20 cellular contexts compared by ENCODE assay signal in genomic region chr13:98546402-98546801, GRCh38. TPM values are rescaled to one million over a fixed set of nuclear protein-coding genes. Genes with fewer than 3 reads are reported as not detected.
DNase-seq lines count a peak whose midpoint lies in the region; ATAC-seq and TF ChIP-seq lines count a peak whose summit lies in the region.
"Had no signal": no experiment of that assay in that cellular context is flagged by ENCODE, and none has a peak within 500 bp of the region (broad histone marks: within the 10 kb centered on the region; RNA-seq: fewer than 3 reads in every experiment).

No MANE protein-coding gene starts in this region.

- H3K4me1 Mint-ChIP-seq in CD4-positive, alpha-beta memory T cell, result peaks cover 70 to 98% (median 87%) of the 10 kb centered on the region in 4 donors
- H3K4me1 Mint-ChIP-seq in activated T-helper 17 cell treated with anti-CD3 and anti-CD28 coated beads, Interleukin-2, amount 50 U/mL, for 72 hours, result peaks cover 73% of the 10 kb centered on the region
- peaks cover 62 to 95% (median 93%) of the 10 kb centered on the region in 3 donors for H3K4me1 Mint-ChIP-seq in naive B cell

- CTCF ChIA-PET in CD4-positive, alpha-beta memory T cell (lab: Charles Lee; ENCODE audit: partially characterized antibody), result interaction anchor here (1.1 to 2.2 kb wide), 3 partner anchors 10 to 101 kb away, joined by 3 to 6 read pairs (median 5); no protein-coding TSS in a partner anchor
- CTCF ChIA-PET in GM10248 (lab: Yijun Ruan, JAX), result interaction anchor here (0.9 to 4.1 kb wide), 7 partner anchors 9 to 106 kb away, joined by 3 to 15 read pairs (median 5); no protein-coding TSS in a partner anchor

- TF ChIP-seq CTCF in GM10248 (IDR thresholded peaks at IDR 0.05; ENCODE audit: control extremely low read depth, extremely low read depth, low read depth, missing control alignments), result peak; percentile 29

- H3K27me3 ChIP-seq in CD4-positive, alpha-beta memory T cell (ENCODE audit: insufficient read depth, low read length), result no peaks in the 10 kb centered on the region
- H3K27me3 ChIP-seq: esophagus squamous epithelium, sigmoid colon, tibial nerve had no signal

- H3K9me3 ChIP-seq in CD4-positive, alpha-beta memory T cell (ENCODE audit: control insufficient read depth in 1 of 2, low read length in 2 of 2), result no peaks in the 10 kb centered on the region
- H3K9me3 ChIP-seq: esophagus squamous epithelium, sigmoid colon had no signal

- no peak overlapping the region for H3K27ac ChIP-seq in CD4-positive, alpha-beta memory T cell (ENCODE audit: low read depth, low read length)
- H3K27ac ChIP-seq: sigmoid colon had no signal

- H3K36me3 Mint-ChIP-seq in CD4-positive, alpha-beta memory T cell, result peaks cover 26 to 41% of the 10 kb centered on the region in 2 donors
- H3K36me3 Mint-ChIP-seq in activated T-helper 17 cell treated with anti-CD3 and anti-CD28 coated beads, Interleukin-2, amount 50 U/mL, for 72 hours (ENCODE audit: low read depth), result peaks cover 99% of the 10 kb centered on the region
- peaks cover 3 to 14% of the 10 kb centered on the region in 2 donors for H3K36me3 Mint-ChIP-seq in naive B cell

- no peaks in the 10 kb centered on the region for H3K27me3 Mint-ChIP-seq in CD4-positive, alpha-beta memory T cell
- H3K27me3 Mint-ChIP-seq in activated T-helper 17 cell treated with anti-CD3 and anti-CD28 coated beads, Interleukin-2, amount 50 U/mL, for 72 hours, result no peaks in the 10 kb centered on the region
- H3K27me3 Mint-ChIP-seq in naive B cell, result no peaks in the 10 kb centered on the region

- ATAC-seq in activated T-helper 17 cell treated with anti-CD3 and anti-CD28 coated beads, Interleukin-2, amount 50 U/mL, for 72 hours (replicated peaks), result peak; percentile 3
- no peak for ATAC-seq in naive B cell (ENCODE audit: low read depth in 2 of 2)
- ATAC-seq: left lobe of liver, PC-3 had no signal

- peak overlapping the region in 6 of 7 donors; percentile 3 to 64 (median 44) for H3K27ac Mint-ChIP-seq in CD4-positive, alpha-beta memory T cell
- H3K27ac Mint-ChIP-seq in activated T-helper 17 cell treated with anti-CD3 and anti-CD28 coated beads, Interleukin-2, amount 50 U/mL, for 72 hours, result peak overlapping the region; percentile 69
- peak overlapping the region; percentile 36 to 80 (median 62) for H3K27ac Mint-ChIP-seq in naive B cell

- H3K36me3 ChIP-seq in CD4-positive, alpha-beta memory T cell (ENCODE audit: insufficient read depth, low read length), result peaks cover 19% of the 10 kb centered on the region

- no peak overlapping the region for H3K4me3 ChIP-seq in CD4-positive, alpha-beta memory T cell (ENCODE audit: low read length in 2 of 2)
- H3K4me3 ChIP-seq: esophagus squamous epithelium, sigmoid colon, tibial nerve had no signal

- peaks cover 88% of the 10 kb centered on the region for H3K4me1 ChIP-seq in CD4-positive, alpha-beta memory T cell (ENCODE audit: insufficient read depth, low read length)

- POLR2A ChIA-PET in CD4-positive, alpha-beta memory T cell (lab: Charles Lee; ENCODE audit: partially characterized antibody), result interaction anchor here (1.5 kb wide), 1 partner anchor 27 kb away, joined by 3 read pairs; no protein-coding TSS in a partner anchor
- POLR2A ChIA-PET in GM10248 (lab: Yijun Ruan, JAX), result interaction anchor here (0.7 kb wide), 1 partner anchor 16 kb away, joined by 3 read pairs; no protein-coding TSS in a partner anchor

- DNase-seq in CD4-positive, alpha-beta memory T cell, result no peak
- DNase-seq in GM10248 (ENCODE audit: extremely low spot score) (no peak), naive B cell (no peak), nucleus accumbens (lab: John Stamatoyannopoulos, UW) (no peak), NCI-H1105 treated with DMSO at 0.1 percent for 48 hours (lab: John Stamatoyannopoulos, UW) (no peak), epidermal melanocyte (ENCODE audit: insufficient read length, low spot score) (no peak)
- DNase-seq: activated effector memory CD4-positive, alpha-beta T cell treated with Interleukin-2 at 50 U/mL for 16 hours; aorta; effector CD4-positive, alpha-beta T cell; esophagus squamous epithelium; NCI-H1417; NCI-H2171 treated with DMSO at 0.1 percent for 48 hours; NCI-H748 treated with DMSO at 0.1 percent for 48 hours; PC-3; sigmoid colon; stimulated activated naive CD4-positive, alpha-beta T cell treated with Interleukin-2 at 50 U/mL for 16 hours; T-helper 1 cell had no signal

- no peaks in the 10 kb centered on the region for H3K9me3 Mint-ChIP-seq in CD4-positive, alpha-beta memory T cell
- H3K9me3 Mint-ChIP-seq in activated T-helper 17 cell treated with anti-CD3 and anti-CD28 coated beads, Interleukin-2, amount 50 U/mL, for 72 hours, result no peaks in the 10 kb centered on the region
- no peaks in the 10 kb centered on the region for H3K9me3 Mint-ChIP-seq in naive B cell

- peak overlapping the region in 2 of 8 donors; percentile 17 to 32 for H3K4me3 Mint-ChIP-seq in CD4-positive, alpha-beta memory T cell
- H3K4me3 Mint-ChIP-seq in activated T-helper 17 cell treated with anti-CD3 and anti-CD28 coated beads, Interleukin-2, amount 50 U/mL, for 72 hours, result peak overlapping the region; percentile 59
- no peak overlapping the region for H3K4me3 Mint-ChIP-seq in naive B cell

- intact Hi-C loops in CD4-positive, alpha-beta memory T cell (cut with micrococcal nuclease), result no loop called here

RNA-seq across cellular contexts. Expression of gene STK24, which starts 30.5 kb away (rescaled TPM):
- total RNA-seq in CD4-positive, alpha-beta memory T cell, result 100 to 1,000 TPM; 146 to 147 TPM
- 10 to 100 TPM; 24.2 to 89.4 TPM for polyA plus RNA-seq in CD4-positive, alpha-beta memory T cell
- 100 to 1,000 TPM; 212 to 231 TPM for total RNA-seq in activated T-helper 17 cell treated with anti-CD3 and anti-CD28 coated beads, Interleukin-2, amount 50 U/mL, for 72 hours
- polyA plus RNA-seq in naive B cell (ENCODE audit: low read depth in 6 of 6), result 10 to 100 TPM; 30.2 to 63.1 (median 37.2) TPM
